1 cellular context compared by ENCODE assay signal in genomic region chr4:110636231-110636676, GRCh38.
TF ChIP-seq lines count a peak whose summit lies in the region.

No MANE protein-coding gene starts in this region.

TF ChIP-seq in HepG2, 621 proteins besides CTCF, POLR2A, EP300 and RAD21:
- no peak for TF ChIP-seq ZNF44 (CRISPR knock-in tag; IDR thresholded peaks at IDR 0.05)
- no peak for TF ChIP-seq IRX3 (CRISPR knock-in tag; IDR thresholded peaks at IDR 0.05; ENCODE audit: borderline replicate concordance, low read depth)
- TF ChIP-seq ZNF780A (CRISPR knock-in tag; IDR thresholded peaks at IDR 0.05): no peak
